1 cellular context compared by ENCODE assay signal in genomic region chr1:203173156-203173555, GRCh38.
TF ChIP-seq lines count a peak whose summit lies in the region.

No MANE protein-coding gene starts in this region.

TF ChIP-seq in HCT116, 20 proteins besides CTCF, POLR2A, EP300 and RAD21:
- no peak for TF ChIP-seq TCF7L2 (IDR thresholded peaks at IDR 0.05; ENCODE audit: borderline replicate concordance, extremely low read depth, insufficient read depth, insufficient read length)
- no peak for TF ChIP-seq SIN3A (IDR thresholded peaks at IDR 0.05; ENCODE audit: low read depth)
- TF ChIP-seq FOSL1 (IDR thresholded peaks at IDR 0.05; ENCODE audit: low read depth) = no peak
- TF ChIP-seq CEBPB (IDR thresholded peaks at IDR 0.05; ENCODE audit: low read depth) = no peak
- TF ChIP-seq SRF (IDR thresholded peaks at IDR 0.05; ENCODE audit: low read depth) = no peak
- no peak for TF ChIP-seq REST (IDR thresholded peaks at IDR 0.05; ENCODE audit: low read depth)
- TF ChIP-seq ZFX (IDR thresholded peaks at IDR 0.05) = no peak
- TF ChIP-seq JUND (IDR thresholded peaks at IDR 0.05) = no peak
- TF ChIP-seq MAX (IDR thresholded peaks at IDR 0.05) = no peak
- TF ChIP-seq YY1 (IDR thresholded peaks at IDR 0.05; ENCODE audit: extremely low read depth, insufficient replicate concordance, low read depth, low read length) = no peak
- TF ChIP-seq POLR2AphosphoS5 (IDR thresholded peaks at IDR 0.05; ENCODE audit: low read depth, low read length) = no peak
- TF ChIP-seq EZH2phosphoT487 (IDR thresholded peaks at IDR 0.05; ENCODE audit: borderline replicate concordance) = no peak
- TF ChIP-seq ZNF274 (IDR thresholded peaks at IDR 0.05; ENCODE audit: low read depth, low read length) = no peak
- TF ChIP-seq EZH2 (IDR thresholded peaks at IDR 0.05) = no peak
- no peak for TF ChIP-seq ZBTB33 (IDR thresholded peaks at IDR 0.05; ENCODE audit: extremely low read depth, insufficient replicate concordance, low read length)
- TF ChIP-seq EGR1 (IDR thresholded peaks at IDR 0.05; ENCODE audit: low read depth) = no peak
- no peak for TF ChIP-seq ATF3 (IDR thresholded peaks at IDR 0.05)
TF ChIP-seq in HCT116: peak in this region for 0.
